In genomic region chr11:73781303-73781702, GRCh38 we compare ENCODE assay signal across 20 cellular contexts. TPM values are rescaled to one million over a fixed set of nuclear protein-coding genes. Genes with fewer than 3 reads are reported as not detected.
"Had no signal": no experiment of that assay in that cellular context is flagged by ENCODE, and none has a peak within 500 bp of the region (broad histone marks: within the 10 kb centered on the region; RNA-seq: fewer than 3 reads in every experiment).

No MANE protein-coding gene starts in this region.

- H3K27me3 Mint-ChIP-seq: activated T-helper 17 cell treated with anti-CD3 and anti-CD28 coated beads, Interleukin-2, amount 50 U/mL, for 72 hours; stimulated activated memory B cell treated with anti-CD40 and anti-IgM and Interleukin-4, amounts not matched to agents 10 μg/mL and 1 μg/mL and 100 μg/mL, for 72 hours; T-cell had no signal

- H3K4me1 Mint-ChIP-seq: activated T-helper 17 cell treated with anti-CD3 and anti-CD28 coated beads, Interleukin-2, amount 50 U/mL, for 72 hours had no signal

- H3K9me3 Mint-ChIP-seq: activated naive CD4-positive, alpha-beta T cell treated with anti-CD3 and anti-CD28 coated beads for 36 hours; activated T-helper 17 cell treated with anti-CD3 and anti-CD28 coated beads, Interleukin-2, amount 50 U/mL, for 72 hours; dendritic cell treated with granulocyte-macrophage colony-stimulating factor and Interleukin-4, amounts not matched to agents 40 ng/mL and 50 ng/mL, for 4 days; stimulated activated memory B cell treated with anti-CD40 and anti-IgM and Interleukin-4, amounts not matched to agents 10 μg/mL and 1 μg/mL and 100 μg/mL, for 72 hours; T-cell had no signal

- DNase-seq: activated CD4-positive, alpha-beta T cell treated with anti-CD3 and anti-CD28 coated beads, Interleukin-2, amount 50 U/mL, for 48 hours; activated naive CD4-positive, alpha-beta T cell treated with anti-CD3 and anti-CD28 coated beads for 36 hours; effector memory CD4-positive, alpha-beta T cell; heart left ventricle; kidney glomerular epithelial cell; left ventricle myocardium inferior; mammary epithelial cell; ovary; sigmoid colon; spleen; stimulated activated CD4-positive, alpha-beta T cell treated with anti-CD3 and anti-CD28 coated beads, Interleukin-4, amount 100 ng/mL, for 4 hours; T-cell had no signal

- H3K27me3 ChIP-seq: ascending aorta, esophagus muscularis mucosa, gastroesophageal sphincter, heart left ventricle, ovary, sigmoid colon, spleen had no signal

- ATAC-seq: activated CD4-positive, CD25-positive, alpha-beta regulatory T cell treated with anti-CD3 and anti-CD28 coated beads, Interleukin-2, amount 50 U/mL, for 24 hours; activated T-helper 17 cell treated with anti-CD3 and anti-CD28 coated beads, Interleukin-2, amount 50 U/mL, for 72 hours; gastroesophageal sphincter; heart left ventricle; SK-N-SH treated with all-trans-retinoic acid at 6 μM for 48 hours; stimulated activated memory B cell treated with anti-CD40 and anti-IgM and Interleukin-4, amounts not matched to agents 10 μg/mL and 1 μg/mL and 100 μg/mL, for 72 hours; T-cell had no signal

- H3K27ac ChIP-seq: ascending aorta, esophagus muscularis mucosa, gastroesophageal sphincter, heart left ventricle, left ventricle myocardium inferior, ovary, sigmoid colon, spleen had no signal

- H3K36me3 Mint-ChIP-seq: stimulated activated memory B cell treated with anti-CD40 and anti-IgM and Interleukin-4, amounts not matched to agents 10 μg/mL and 1 μg/mL and 100 μg/mL, for 72 hours; T-cell had no signal

- H3K27ac Mint-ChIP-seq: activated T-helper 17 cell treated with anti-CD3 and anti-CD28 coated beads, Interleukin-2, amount 50 U/mL, for 72 hours; dendritic cell treated with granulocyte-macrophage colony-stimulating factor and Interleukin-4, amounts not matched to agents 40 ng/mL and 50 ng/mL, for 4 days; stimulated activated memory B cell treated with anti-CD40 and anti-IgM and Interleukin-4, amounts not matched to agents 10 μg/mL and 1 μg/mL and 100 μg/mL, for 72 hours had no signal

- H3K9me3 ChIP-seq: ascending aorta, esophagus muscularis mucosa, gastroesophageal sphincter, heart left ventricle, left ventricle myocardium inferior, ovary, sigmoid colon, spleen had no signal

- H3K4me3 Mint-ChIP-seq: dendritic cell treated with granulocyte-macrophage colony-stimulating factor and Interleukin-4, amounts not matched to agents 40 ng/mL and 50 ng/mL, for 4 days; stimulated activated memory B cell treated with anti-CD40 and anti-IgM and Interleukin-4, amounts not matched to agents 10 μg/mL and 1 μg/mL and 100 μg/mL, for 72 hours; T-cell had no signal

RNA-seq across cellular contexts. Expression of gene MRPL48, which starts 6.4 kb away (rescaled TPM):
- total RNA-seq: ascending aorta had no signal
